26 cellular contexts compared by ENCODE assay signal in the genomic region with DNA sequence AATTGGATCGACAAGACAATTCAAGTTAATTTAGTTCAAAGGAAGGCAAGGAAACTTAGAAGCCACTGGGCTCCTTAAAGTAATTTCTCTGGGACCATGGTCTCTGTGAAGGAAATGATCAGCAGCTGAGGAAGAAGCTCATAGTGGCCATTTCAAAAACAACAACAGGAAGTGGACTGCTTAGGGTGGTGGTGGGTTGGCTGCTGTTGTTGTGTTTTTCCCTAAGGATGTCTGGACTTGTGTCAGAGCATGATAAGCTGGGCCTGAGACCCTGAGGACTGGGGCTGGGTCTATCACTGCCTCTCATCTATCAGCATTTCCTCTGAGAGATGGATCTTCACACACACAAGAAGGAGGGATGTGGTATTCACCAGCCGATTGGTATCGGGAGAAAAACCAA.
"Had no signal": no experiment of that assay in that cellular context is flagged by ENCODE, and none has a peak within 500 bp of the region (broad histone marks: within the 10 kb centered on the region; RNA-seq: fewer than 3 reads in every experiment).

No MANE protein-coding gene starts in this region.

- H3K79me2 ChIP-seq: parathyroid adenoma had no signal

- DNase-seq: effector CD4-positive, alpha-beta T cell; endodermal cell; gastrocnemius medialis; heart right ventricle; hypothalamus; kidney glomerular epithelial cell; midbrain; naive B cell; psoas muscle; retina; spleen; stimulated activated CD4-positive, alpha-beta T cell treated with anti-CD3 and anti-CD28 coated beads, Interleukin-15, amount 100 ng/mL, for 24 hours; stimulated activated CD4-positive, alpha-beta T cell treated with anti-CD3 and anti-CD28 coated beads, Interleukin-1b, Interleukin-23, amount 100 ng/mL, for 48 hours; stimulated activated CD4-positive, alpha-beta T cell treated with anti-CD3 and anti-CD28 coated beads, Interleukin-4, amount 100 ng/mL, for 24 hours; stimulated activated naive CD8-positive, alpha-beta T cell treated with anti-CD3 and anti-CD28 coated beads, Interleukin-15, amount 100 ng/mL, for 72 hours; substantia nigra; transverse colon had no signal

- H3K27ac Mint-ChIP-seq: endodermal cell; nephron; stimulated activated memory B cell treated with anti-CD40 and anti-IgM and Interleukin-4, amounts not matched to agents 10 μg/mL and 1 μg/mL and 100 μg/mL, for 72 hours had no signal

- H3K9me3 ChIP-seq: esophagus muscularis mucosa, gastrocnemius medialis, heart right ventricle, psoas muscle, spleen, thoracic aorta, transverse colon had no signal

- H3K27me3 Mint-ChIP-seq: stimulated activated memory B cell treated with anti-CD40 and anti-IgM and Interleukin-4, amounts not matched to agents 10 μg/mL and 1 μg/mL and 100 μg/mL, for 72 hours had no signal

- H3K36me3 Mint-ChIP-seq: naive B cell; stimulated activated memory B cell treated with anti-CD40 and anti-IgM and Interleukin-4, amounts not matched to agents 10 μg/mL and 1 μg/mL and 100 μg/mL, for 72 hours had no signal

- ATAC-seq: gastrocnemius medialis; psoas muscle; sciatic nerve; stimulated activated memory B cell treated with anti-CD40 and anti-IgM and Interleukin-4, amounts not matched to agents 10 μg/mL and 1 μg/mL and 100 μg/mL, for 72 hours; stimulated activated naive CD8-positive, alpha-beta T cell treated with anti-CD3 and anti-CD28 coated beads, Interleukin-15, amount 100 ng/mL, for 72 hours had no signal

- H3K4me1 Mint-ChIP-seq: endodermal cell; naive B cell; nephron; stimulated activated memory B cell treated with anti-CD40 and anti-IgM and Interleukin-4, amounts not matched to agents 10 μg/mL and 1 μg/mL and 100 μg/mL, for 72 hours; stimulated activated naive CD8-positive, alpha-beta T cell treated with anti-CD3 and anti-CD28 coated beads, Interleukin-15, amount 100 ng/mL, for 72 hours had no signal

- H2AFZ ChIP-seq: parathyroid adenoma had no signal

- H3K27ac ChIP-seq: coronary artery, epithelial cell of prostate, esophagus muscularis mucosa, gastrocnemius medialis, parathyroid adenoma, psoas muscle, spleen, thoracic aorta, transverse colon had no signal

- H3K4me3 ChIP-seq: coronary artery, esophagus muscularis mucosa, gastrocnemius medialis, heart right ventricle, psoas muscle, spleen, thoracic aorta, transverse colon had no signal

- H3K4me1 ChIP-seq: gastrocnemius medialis, parathyroid adenoma, psoas muscle, spleen, transverse colon had no signal

- FAIRE-seq: islet of Langerhans had no signal

- H3K36me3 ChIP-seq: gastrocnemius medialis, spleen, thoracic aorta, transverse colon had no signal

- H3K4me3 Mint-ChIP-seq: endodermal cell; naive B cell; nephron; stimulated activated memory B cell treated with anti-CD40 and anti-IgM and Interleukin-4, amounts not matched to agents 10 μg/mL and 1 μg/mL and 100 μg/mL, for 72 hours; stimulated activated naive CD8-positive, alpha-beta T cell treated with anti-CD3 and anti-CD28 coated beads, Interleukin-15, amount 100 ng/mL, for 72 hours had no signal

- H3K27me3 ChIP-seq: esophagus muscularis mucosa, gastrocnemius medialis, heart right ventricle, transverse colon had no signal

- H3K9me3 Mint-ChIP-seq: nephron had no signal
